ENCODE assay signal across 15 cellular contexts in genomic region chr4:165382640-165383039, GRCh38. TPM values are rescaled to one million over a fixed set of nuclear protein-coding genes. Genes with fewer than 3 reads are reported as not detected.
"Had no signal": no experiment of that assay in that cellular context is flagged by ENCODE, and none has a peak within 500 bp of the region (broad histone marks: within the 10 kb centered on the region; RNA-seq: fewer than 3 reads in every experiment).

No MANE protein-coding gene starts in this region.

- H3K36me3 Mint-ChIP-seq: activated naive CD4-positive, alpha-beta T cell treated with anti-CD3 and anti-CD28 coated beads, Interleukin-2, amount 10 ng/mL, durations not matched to agents 7 days and 5 days; natural killer cell treated with Interleukin-12 subunit alpha and Interleukin-12 subunit beta and Interleukin-15 and Interleukin-18, amount 100 ng/mL, for 72 hours; WTC11 had no signal

- H3K27ac ChIP-seq: body of pancreas, epithelial cell of prostate, psoas muscle had no signal

- H3K9me3 ChIP-seq: body of pancreas, gastroesophageal sphincter, psoas muscle, thyroid gland had no signal

- H3K4me3 Mint-ChIP-seq: activated CD4-positive, alpha-beta T cell treated with anti-CD3 and anti-CD28 coated beads, Interleukin-2, amount 10 ng/mL, durations not matched to agents 24 days and 14 days; activated naive CD4-positive, alpha-beta T cell treated with anti-CD3 and anti-CD28 coated beads, Interleukin-2, amount 10 ng/mL, durations not matched to agents 7 days and 5 days; natural killer cell treated with Interleukin-12 subunit alpha and Interleukin-12 subunit beta and Interleukin-15 and Interleukin-18, amount 100 ng/mL, for 72 hours; T-helper 1 cell treated with Interleukin-12 subunit alpha and Interleukin-12 subunit beta and Interleukin-4 antibody, amounts not matched to agents 30 μg/mL and 1 μg/mL, for 36 hours; WTC11 had no signal

- H3K36me3 ChIP-seq: gastroesophageal sphincter, thyroid gland had no signal

- ATAC-seq: body of pancreas; gastroesophageal sphincter; natural killer cell treated with Interleukin-12 subunit alpha and Interleukin-12 subunit beta and Interleukin-15 and Interleukin-18, amount 100 ng/mL, for 72 hours; psoas muscle; stimulated activated naive CD8-positive, alpha-beta T cell treated with anti-CD3 and anti-CD28 coated beads, Interleukin-15, Interleukin-2, amounts not matched to agents 100 U/mL and 50 U/mL, for 24 hours; WTC11 had no signal

- DNase-seq: activated CD4-positive, alpha-beta T cell treated with anti-CD3 and anti-CD28 coated beads, Interleukin-2, amount 10 ng/mL, durations not matched to agents 24 days and 14 days; activated naive CD4-positive, alpha-beta T cell treated with anti-CD3 and anti-CD28 coated beads, Interleukin-2, amount 10 ng/mL, durations not matched to agents 7 days and 5 days; body of pancreas; effector CD8-positive, alpha-beta T cell; psoas muscle; stimulated activated CD4-positive, alpha-beta T cell treated with anti-CD3 and anti-CD28 coated beads, Interleukin-12 subunit alpha, Interleukin-12 subunit beta, amount 100 ng/mL, for 4 hours; stimulated activated CD4-positive, alpha-beta T cell treated with anti-CD3 and anti-CD28 coated beads, Interleukin-2, amount 100 ng/mL, for 48 hours; stimulated activated naive CD8-positive, alpha-beta T cell treated with anti-CD3 and anti-CD28 coated beads, Interleukin-15, Interleukin-2, amounts not matched to agents 100 U/mL and 50 U/mL, for 24 hours; thyroid gland had no signal

- H3K9me3 Mint-ChIP-seq: activated naive CD4-positive, alpha-beta T cell treated with anti-CD3 and anti-CD28 coated beads, Interleukin-2, amount 10 ng/mL, durations not matched to agents 7 days and 5 days; natural killer cell treated with Interleukin-12 subunit alpha and Interleukin-12 subunit beta and Interleukin-15 and Interleukin-18, amount 100 ng/mL, for 72 hours; T-helper 1 cell treated with Interleukin-12 subunit alpha and Interleukin-12 subunit beta and Interleukin-4 antibody, amounts not matched to agents 30 μg/mL and 1 μg/mL, for 36 hours; WTC11 had no signal

- H3K27ac Mint-ChIP-seq: activated CD4-positive, alpha-beta T cell treated with anti-CD3 and anti-CD28 coated beads, Interleukin-2, amount 10 ng/mL, durations not matched to agents 24 days and 14 days; activated naive CD4-positive, alpha-beta T cell treated with anti-CD3 and anti-CD28 coated beads, Interleukin-2, amount 10 ng/mL, durations not matched to agents 7 days and 5 days; natural killer cell treated with Interleukin-12 subunit alpha and Interleukin-12 subunit beta and Interleukin-15 and Interleukin-18, amount 100 ng/mL, for 72 hours; T-helper 1 cell treated with Interleukin-12 subunit alpha and Interleukin-12 subunit beta and Interleukin-4 antibody, amounts not matched to agents 30 μg/mL and 1 μg/mL, for 36 hours; WTC11 had no signal

- H3K4me1 ChIP-seq: psoas muscle had no signal

- H3K27me3 ChIP-seq: body of pancreas, gastroesophageal sphincter, thyroid gland had no signal

- H3K4me3 ChIP-seq: body of pancreas, gastroesophageal sphincter, lung, psoas muscle, thyroid gland had no signal

RNA-seq across cellular contexts. Expression of gene CPE, which starts 3.8 kb away (rescaled TPM):
- total RNA-seq: activated CD4-positive, alpha-beta T cell treated with anti-CD3 and anti-CD28 coated beads, Interleukin-2, amount 10 ng/mL, durations not matched to agents 24 days and 14 days; natural killer cell treated with Interleukin-12 subunit alpha and Interleukin-12 subunit beta and Interleukin-15 and Interleukin-18, amount 100 ng/mL, for 72 hours had no signal
